8 cellular contexts compared by ENCODE assay signal in genomic region chr17:64661981-64662773, GRCh38. TPM values are rescaled to one million over a fixed set of nuclear protein-coding genes. Genes with fewer than 3 reads are reported as not detected.
DNase-seq lines count a peak whose midpoint lies in the region; ATAC-seq and TF ChIP-seq lines count a peak whose summit lies in the region.

TSS of gene SMURF2 (minus strand) at chr17:64662307. CDS start at chr17:64661880, 427 bp downstream.

- H3K36me3 ChIP-seq in OCI-LY7 (ENCODE audit: insufficient read depth, low read length) = no peaks in the 10 kb centered on the region; the same call in 1 of the 2 replicates
- no peaks in the 10 kb centered on the region for H3K36me3 ChIP-seq in esophagus muscularis mucosa

- peaks cover 8% of the 10 kb centered on the region; the same call in 1 of the 2 replicates for H4K20me1 ChIP-seq in OCI-LY7 (ENCODE audit: insufficient read depth, low read length)

- H3K27me3 Mint-ChIP-seq in activated T-cell treated with anti-CD3 and anti-CD28 coated beads, Interleukin-2, amount 50 U/mL, for 4 hours (ENCODE audit: low read depth) = no peaks in the 10 kb centered on the region
- H3K27me3 Mint-ChIP-seq in naive B cell = no peaks in the 10 kb centered on the region

- no peaks in the 10 kb centered on the region for H3K9me3 Mint-ChIP-seq in activated T-cell treated with anti-CD3 and anti-CD28 coated beads, Interleukin-2, amount 50 U/mL, for 4 hours
- H3K9me3 Mint-ChIP-seq in naive B cell = no peaks in the 10 kb centered on the region
- no peaks in the 10 kb centered on the region for H3K9me3 Mint-ChIP-seq in stimulated activated effector memory CD8-positive, alpha-beta T cell treated with anti-CD3 and anti-CD28 coated beads, Interleukin-12 subunit alpha, Interleukin-12 subunit beta, amount 100 ng/mL, for 72 hours

- DNase-seq in COR-L47 (lab: John Stamatoyannopoulos, UW) (peak; percentile 53), OCI-LY7 (ENCODE audit: low spot score) (peak; percentile 88), esophagus muscularis mucosa (ENCODE audit: extremely low spot score) (peak; percentile 94), naive B cell (peak; percentile 87)
- peak; percentile 69 for DNase-seq in activated T-cell treated with anti-CD3 and anti-CD28 coated beads, Interleukin-2, amount 50 U/mL, for 4 hours
- DNase-seq in stimulated activated effector memory CD8-positive, alpha-beta T cell treated with anti-CD3 and anti-CD28 coated beads, Interleukin-12 subunit alpha, Interleukin-12 subunit beta, amount 100 ng/mL, for 72 hours (ENCODE audit: low spot score in 2 of 2) = peak; percentile 70 to 89

- no peak for TF ChIP-seq EP300 in esophagus muscularis mucosa (IDR thresholded peaks at IDR 0.05)

- H2AFZ ChIP-seq in OCI-LY7 (ENCODE audit: low read length) = peak within 1 kb of the TSS; percentile 100

- peak within 1 kb of the TSS; percentile 88 to 98 (median 96) for H3K27ac Mint-ChIP-seq in naive B cell
- peak within 1 kb of the TSS; percentile 95 for H3K27ac Mint-ChIP-seq in stimulated activated effector memory CD8-positive, alpha-beta T cell treated with anti-CD3 and anti-CD28 coated beads, Interleukin-12 subunit alpha, Interleukin-12 subunit beta, amount 100 ng/mL, for 72 hours

- peak; percentile 53 for TF ChIP-seq POLR2A in esophagus muscularis mucosa (IDR thresholded peaks at IDR 0.05; ENCODE audit: low read depth)

- peak within 1 kb of the TSS; percentile 94 for H3K4me3 ChIP-seq in OCI-LY7 (ENCODE audit: low read depth, low read length, poor library complexity, severe bottlenecking)
- peak within 1 kb of the TSS; percentile 78 to 98 (median 86) for H3K4me3 ChIP-seq in esophagus muscularis mucosa

- peak within 1 kb of the TSS; percentile 99 for H3K4me2 ChIP-seq in OCI-LY7 (ENCODE audit: low read length)

- TF ChIP-seq CTCF in OCI-LY7 (conservative IDR thresholded peaks at IDR 0.05; ENCODE audit: low read length) (no peak), esophagus muscularis mucosa (IDR thresholded peaks at IDR 0.05) (no peak)

- no peaks in the 10 kb centered on the region for H3K9me3 ChIP-seq in OCI-LY7 (ENCODE audit: low read length)
- H3K9me3 ChIP-seq in esophagus muscularis mucosa = no peaks in the 10 kb centered on the region

- peak; percentile 91 for ATAC-seq in GM19397 (IDR thresholded peaks at IDR 0.05; ENCODE audit: unreplicated experiment)
- ATAC-seq in HG03521 (IDR thresholded peaks at IDR 0.05; ENCODE audit: unreplicated experiment) = peak; percentile 80
- ATAC-seq in activated T-cell treated with anti-CD3 and anti-CD28 coated beads, Interleukin-2, amount 50 U/mL, for 4 hours = peak; percentile 86 to 92
- ATAC-seq in naive B cell (ENCODE audit: low read depth in 2 of 2) = peak; percentile 85
- ATAC-seq in stimulated activated effector memory CD8-positive, alpha-beta T cell treated with anti-CD3 and anti-CD28 coated beads, Interleukin-12 subunit alpha, Interleukin-12 subunit beta, amount 100 ng/mL, for 72 hours = peak; percentile 92

- H3K27ac ChIP-seq in OCI-LY7 (ENCODE audit: low read depth, low read length, poor library complexity, severe bottlenecking) (peak within 1 kb of the TSS; percentile 65), esophagus muscularis mucosa (replicated peaks in 1 of 4) (peak within 1 kb of the TSS; percentile 89 to 98 (median 92))

- CTCF ChIA-PET in OCI-LY7 (lab: Charles Lee; ENCODE audit: unreplicated experiment) = no interaction called here

- H3K4me3 Mint-ChIP-seq in activated T-cell treated with anti-CD3 and anti-CD28 coated beads, Interleukin-2, amount 50 U/mL, for 4 hours = peak within 1 kb of the TSS; percentile 97
- H3K4me3 Mint-ChIP-seq in naive B cell = peak within 1 kb of the TSS; percentile 89 to 99 (median 96)
- H3K4me3 Mint-ChIP-seq in stimulated activated effector memory CD8-positive, alpha-beta T cell treated with anti-CD3 and anti-CD28 coated beads, Interleukin-12 subunit alpha, Interleukin-12 subunit beta, amount 100 ng/mL, for 72 hours = peak within 1 kb of the TSS; percentile 95

- H3K9me2 ChIP-seq in OCI-LY7 (ENCODE audit: insufficient read depth, low read length) = no peaks in the 10 kb centered on the region

- peaks cover 31% of the 10 kb centered on the region for H3K4me1 Mint-ChIP-seq in activated T-cell treated with anti-CD3 and anti-CD28 coated beads, Interleukin-2, amount 50 U/mL, for 4 hours (ENCODE audit: low read depth)
- H3K4me1 Mint-ChIP-seq in naive B cell = peaks cover 27 to 42% (median 28%) of the 10 kb centered on the region in 3 donors
- peaks cover 39% of the 10 kb centered on the region for H3K4me1 Mint-ChIP-seq in stimulated activated effector memory CD8-positive, alpha-beta T cell treated with anti-CD3 and anti-CD28 coated beads, Interleukin-12 subunit alpha, Interleukin-12 subunit beta, amount 100 ng/mL, for 72 hours

- no peaks in the 10 kb centered on the region for H3K27me3 ChIP-seq in esophagus muscularis mucosa

- H3K79me2 ChIP-seq in OCI-LY7 (ENCODE audit: insufficient read depth, low read depth, low read length) = peaks cover 43% of the 10 kb centered on the region

- POLR2A ChIA-PET in OCI-LY7 (lab: Charles Lee) = no interaction called here

- 0% methylated on average over 2 of the region's 94 CpGs for WGBS in esophagus muscularis mucosa

- intact Hi-C loops in OCI-LY7 (cut with micrococcal nuclease; ENCODE audit: unreplicated experiment) (no loop called here), esophagus muscularis mucosa (cut with DNase I) (no loop called here)

- no TSS peak for BruUV-seq in OCI-LY7 (replicated peaks; lab: Mats Ljungman, UMichigan)

- H3K4me1 ChIP-seq in OCI-LY7 (ENCODE audit: insufficient read depth, low read length, poor library complexity, severe bottlenecking) (peaks cover 19% of the 10 kb centered on the region), esophagus muscularis mucosa (peaks cover 12 to 43% (median 39%) of the 10 kb centered on the region in 4 donors)

- H3K36me3 Mint-ChIP-seq in activated T-cell treated with anti-CD3 and anti-CD28 coated beads, Interleukin-2, amount 50 U/mL, for 4 hours (ENCODE audit: insufficient read depth) = no peaks in the 10 kb centered on the region
- no peaks in the 10 kb centered on the region for H3K36me3 Mint-ChIP-seq in naive B cell
- peaks cover 21% of the 10 kb centered on the region for H3K36me3 Mint-ChIP-seq in stimulated activated effector memory CD8-positive, alpha-beta T cell treated with anti-CD3 and anti-CD28 coated beads, Interleukin-12 subunit alpha, Interleukin-12 subunit beta, amount 100 ng/mL, for 72 hours

RNA-seq across cellular contexts. Expression of gene SMURF2, which starts in this region (rescaled TPM):
- total RNA-seq in OCI-LY7 (2014; rRNA removed; shearing (Covaris generic)) = 15.6 and 22.0 TPM in 2 replicates
- total RNA-seq in OCI-LY7 (2022) (20.2 and 20.8 TPM in 2 replicates), esophagus muscularis mucosa (10 to 100 TPM; 30.5 to 52.7 (median 44.1) TPM)
- 10 to 100 TPM; 10.7 to 11.6 (median 11.0) TPM for total RNA-seq in activated T-cell treated with anti-CD3 and anti-CD28 coated beads, Interleukin-2, amount 50 U/mL, for 4 hours
- 10 to 100 TPM in 3 of 6 donors, 1 to 10 TPM in 3; 6.9 to 12.8 (median 10.3) TPM for polyA plus RNA-seq in naive B cell (ENCODE audit: low read depth in 6 of 6)

Comparison
In these comparisons a context has a peak if more than half of its experiments do, and no peak if none do; other contexts are left out.
1. Peak in every context shown above with its lines: DNase-seq, ATAC-seq, H3K4me3 ChIP-seq and H3K27ac ChIP-seq.